18 cellular contexts compared by ENCODE assay signal in genomic region chr20:12237772-12238171, GRCh38.
DNase-seq lines count a peak whose midpoint lies in the region; ATAC-seq and TF ChIP-seq lines count a peak whose summit lies in the region.
"Had no signal": no experiment of that assay in that cellular context is flagged by ENCODE, and none has a peak within 500 bp of the region (broad histone marks: within the 10 kb centered on the region; RNA-seq: fewer than 3 reads in every experiment).

No MANE protein-coding gene starts in this region.

- H3K4me3 ChIP-seq in ovary: no peak overlapping the region
- H3K4me3 ChIP-seq: GM23248, suprapubic skin had no signal

- no peaks in the 10 kb centered on the region for H3K36me3 Mint-ChIP-seq in T-helper 17 cell (ENCODE audit: low read depth)
- H3K36me3 Mint-ChIP-seq: activated CD4-positive, alpha-beta memory T cell treated with anti-CD3 and anti-CD28 coated beads for 36 hours had no signal

- peak; percentile 1 for DNase-seq in Daoy (ENCODE audit: low read depth)
- peak in 50 of 56 donors; percentile 1 to 82 (median 42) for DNase-seq in amygdala (lab: John Stamatoyannopoulos, UW)
- DNase-seq in foreskin melanocyte: peak; percentile 93
- peak in 3 of 5 donors; percentile 17 to 50 (median 28) for DNase-seq in ovary
- DNase-seq in NCI-H69 (lab: John Stamatoyannopoulos, UW): no peak
- DNase-seq in T-helper 17 cell: no peak
- no peak for DNase-seq in NCI-H1930 (lab: John Stamatoyannopoulos, UW)
- DNase-seq: activated CD4-positive, alpha-beta memory T cell treated with anti-CD3 and anti-CD28 coated beads for 36 hours; activated T-cell treated with anti-CD3 and anti-CD28 coated beads, Interleukin-2, amount 50 U/mL, for 72 hours; cerebellar nuclear complex; DMS 273 treated with DMSO at 0.1 percent for 48 hours; GM23248; kidney; NCI-H187; NCI-H510A had no signal

- H3K4me1 Mint-ChIP-seq in T-helper 17 cell: no peaks in the 10 kb centered on the region

- peaks cover 4% of the 10 kb centered on the region for H3K4me1 ChIP-seq in ovary (ENCODE audit: insufficient read depth)
- H3K4me1 ChIP-seq: suprapubic skin had no signal

- TF ChIP-seq EP300 in ovary (IDR thresholded peaks at IDR 0.05): no peak

- H3K27ac Mint-ChIP-seq in T-helper 17 cell: no peak overlapping the region
- H3K27ac Mint-ChIP-seq: activated CD4-positive, alpha-beta memory T cell treated with anti-CD3 and anti-CD28 coated beads for 36 hours; activated T-cell treated with anti-CD3 and anti-CD28 coated beads, Interleukin-2, amount 50 U/mL, for 72 hours had no signal

- no peak for TF ChIP-seq CTCF in ovary (IDR thresholded peaks at IDR 0.05)

- no peaks in the 10 kb centered on the region for H3K27me3 Mint-ChIP-seq in T-helper 17 cell
- H3K27me3 Mint-ChIP-seq: activated CD4-positive, alpha-beta memory T cell treated with anti-CD3 and anti-CD28 coated beads for 36 hours had no signal

- 35 to 45% (median 44%) methylated on average over 6 of the region's 6 CpGs for WGBS in ovary, 3 donors

- H3K27me3 ChIP-seq in ovary: no peaks in the 10 kb centered on the region
- H3K27me3 ChIP-seq: heart left ventricle, suprapubic skin had no signal

- no peaks in the 10 kb centered on the region for H3K36me3 ChIP-seq in ovary
- H3K36me3 ChIP-seq: heart left ventricle, suprapubic skin had no signal

- TF ChIP-seq POLR2A in ovary (IDR thresholded peaks at IDR 0.05): no peak

- no peak overlapping the region for H3K4me3 Mint-ChIP-seq in T-helper 17 cell
- H3K4me3 Mint-ChIP-seq: activated CD4-positive, alpha-beta memory T cell treated with anti-CD3 and anti-CD28 coated beads for 36 hours; activated T-cell treated with anti-CD3 and anti-CD28 coated beads, Interleukin-2, amount 50 U/mL, for 72 hours had no signal

- H3K27ac ChIP-seq in ovary: no peak overlapping the region
- H3K27ac ChIP-seq: GM23248, heart left ventricle, suprapubic skin had no signal

- ATAC-seq in GM18907 (IDR thresholded peaks at IDR 0.05; ENCODE audit: unreplicated experiment) (no peak), T-helper 17 cell (no peak)
- ATAC-seq: activated T-cell treated with anti-CD3 and anti-CD28 coated beads, Interleukin-2, amount 50 U/mL, for 72 hours had no signal

- no peaks in the 10 kb centered on the region for H3K9me3 ChIP-seq in ovary
- no peaks in the 10 kb centered on the region for H3K9me3 ChIP-seq in T-helper 17 cell (ENCODE audit: control insufficient read depth, low read length, poor library complexity, severe bottlenecking)
- H3K9me3 ChIP-seq: heart left ventricle, suprapubic skin had no signal

- intact Hi-C loops in ovary (cut with DNase I): no loop called here

Comparison
In these comparisons a context has a peak if more than half of its experiments do, and no peak if none do; other contexts are left out.
1. DNase-seq: peak in Daoy (single experiment), amygdala (50 of 56), foreskin melanocyte (single experiment) and ovary (3 of 5); none in NCI-H69 (single experiment), T-helper 17 cell (0 of 3) and NCI-H1930 (0 of 2).